ENCODE assay signal across 18 cellular contexts in the genomic region with DNA sequence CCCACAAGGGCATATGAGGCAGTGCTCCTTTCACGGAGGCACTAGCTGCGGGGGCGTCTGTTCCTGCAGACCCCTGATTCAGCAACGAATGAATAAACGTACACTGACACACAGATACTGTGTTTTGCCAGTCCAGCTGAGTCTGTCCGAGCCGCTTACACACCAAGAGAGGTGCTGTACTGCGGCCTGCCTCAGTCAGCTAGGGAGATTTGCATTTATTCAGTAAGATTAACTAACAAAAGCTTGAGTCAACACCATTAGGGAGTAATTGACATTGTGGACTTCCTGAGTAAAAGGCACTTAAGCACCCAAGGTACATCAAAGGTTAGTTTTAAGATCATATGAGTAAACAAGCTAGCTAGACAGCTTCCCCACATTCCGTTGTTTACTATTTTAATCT.
"Had no signal": no experiment of that assay in that cellular context is flagged by ENCODE, and none has a peak within 500 bp of the region (broad histone marks: within the 10 kb centered on the region; RNA-seq: fewer than 3 reads in every experiment).

No MANE protein-coding gene starts in this region.

- H3K79me2 ChIP-seq: hepatocyte had no signal

- H3K27me3 ChIP-seq: brain microvascular endothelial cell, hepatocyte, sigmoid colon, testis had no signal

- H3K9me3 ChIP-seq: left ventricle myocardium inferior, sigmoid colon, testis had no signal

- DNase-seq: activated CD4-positive, alpha-beta memory T cell treated with anti-CD3 and anti-CD28 coated beads for 36 hours; activated CD4-positive, CD25-positive, alpha-beta regulatory T cell treated with anti-CD3 and anti-CD28 coated beads, Interleukin-2, amount 50 U/mL, for 72 hours; activated gamma-delta T cell; activated T-cell treated with anti-CD3 and anti-CD28 coated beads, Interleukin-2, amount 50 U/mL, for 48 hours; amygdala; brain microvascular endothelial cell; dermis blood vessel endothelial cell; erythroblast; immature natural killer cell; left ventricle myocardium inferior; mesenchymal stem cell; sigmoid colon; stimulated activated CD4-positive, alpha-beta T cell treated with anti-CD3 and anti-CD28 coated beads, Interleukin-12 subunit alpha, Interleukin-12 subunit beta, amount 100 ng/mL, for 4 hours; stimulated activated CD8-positive, alpha-beta memory T cell treated with anti-CD3 and anti-CD28 coated beads, Interleukin-4, amount 100 ng/mL, for 48 hours; testis had no signal

- H3K4me1 Mint-ChIP-seq: immature natural killer cell had no signal

- H2AFZ ChIP-seq: hepatocyte had no signal

- H3K4me3 ChIP-seq: hepatocyte, left ventricle myocardium inferior, sigmoid colon, testis had no signal

- H3K27ac ChIP-seq: brain microvascular endothelial cell, hepatocyte, left ventricle myocardium inferior, sigmoid colon, testis had no signal

- H3K9me3 Mint-ChIP-seq: activated CD4-positive, alpha-beta memory T cell treated with anti-CD3 and anti-CD28 coated beads for 36 hours; immature natural killer cell; stimulated activated naive CD8-positive, alpha-beta T cell treated with anti-CD3 and anti-CD28 coated beads, Interleukin-15, Interleukin-2, amounts not matched to agents 100 ng/mL and 50 ng/mL, for 24 hours had no signal

- H3K4me3 Mint-ChIP-seq: activated CD4-positive, alpha-beta memory T cell treated with anti-CD3 and anti-CD28 coated beads for 36 hours; activated naive CD8-positive, alpha-beta T cell; immature natural killer cell; stimulated activated naive CD8-positive, alpha-beta T cell treated with anti-CD3 and anti-CD28 coated beads, Interleukin-15, Interleukin-2, amounts not matched to agents 100 ng/mL and 50 ng/mL, for 24 hours had no signal

- H3K36me3 ChIP-seq: brain microvascular endothelial cell, left ventricle myocardium inferior, sigmoid colon had no signal

- H3K36me3 Mint-ChIP-seq: activated CD4-positive, alpha-beta memory T cell treated with anti-CD3 and anti-CD28 coated beads for 36 hours; activated naive CD8-positive, alpha-beta T cell; immature natural killer cell had no signal

- H3K27ac Mint-ChIP-seq: activated CD4-positive, alpha-beta memory T cell treated with anti-CD3 and anti-CD28 coated beads for 36 hours; activated naive CD8-positive, alpha-beta T cell; immature natural killer cell; stimulated activated naive CD8-positive, alpha-beta T cell treated with anti-CD3 and anti-CD28 coated beads, Interleukin-15, Interleukin-2, amounts not matched to agents 100 ng/mL and 50 ng/mL, for 24 hours had no signal

- H3K4me2 ChIP-seq: hepatocyte had no signal

- H3K4me1 ChIP-seq: left ventricle myocardium inferior, sigmoid colon, testis had no signal

- H3K27me3 Mint-ChIP-seq: activated CD4-positive, alpha-beta memory T cell treated with anti-CD3 and anti-CD28 coated beads for 36 hours; activated naive CD8-positive, alpha-beta T cell had no signal
